1 cellular context compared by ENCODE assay signal in genomic region chr5:145829708-145830361, GRCh38.
TF ChIP-seq lines count a peak whose summit lies in the region.

No MANE protein-coding gene starts in this region.

TF ChIP-seq in K562, 482 proteins besides CTCF, POLR2A, EP300 and RAD21 (continued from another document):
- TF ChIP-seq SIN3A (IDR thresholded peaks at IDR 0.05; ENCODE audit: borderline replicate concordance in 2 of 2, control insufficient read depth in 1 of 2, low read depth in 2 of 2, low read length in 2 of 2) = no peak
- TF ChIP-seq ZKSCAN1 (IDR thresholded peaks at IDR 0.05; ENCODE audit: low read depth, low read length) = peak; percentile 60; the same call in 1 of the 2 replicates
- no peak for TF ChIP-seq GTF2F1 (IDR thresholded peaks at IDR 0.05; ENCODE audit: low read depth, low read length)
- peak; percentile 25; the same call in 1 of the 2 replicates for TF ChIP-seq CBFA2T3 (IDR thresholded peaks at IDR 0.05)
- no peak for TF ChIP-seq HLTF (IDR thresholded peaks at IDR 0.05)
- TF ChIP-seq TFAM (CRISPR knock-in tag; conservative IDR thresholded peaks at IDR 0.05) = no peak
- TF ChIP-seq ZC3H4 (CRISPR knock-in tag; IDR thresholded peaks at IDR 0.05; ENCODE audit: borderline replicate concordance) = no peak
- no peak for TF ChIP-seq MCM2 (IDR thresholded peaks at IDR 0.05; ENCODE audit: low read depth)
- peak; percentile 60; the same call in 1 of the 2 replicates for TF ChIP-seq ZNF24 (IDR thresholded peaks at IDR 0.05)
- TF ChIP-seq PBX2 (CRISPR knock-in tag; IDR thresholded peaks at IDR 0.05; ENCODE audit: low read depth) = no peak
- TF ChIP-seq PBX2 (tag; conservative IDR thresholded peaks at IDR 0.05; ENCODE audit: low read depth) = peak; percentile 26; the same call in 1 of the 2 replicates
- TF ChIP-seq PTRF (tag; IDR thresholded peaks at IDR 0.05) = no peak
- no peak for TF ChIP-seq ZNF444 (CRISPR knock-in tag; IDR thresholded peaks at IDR 0.05)
- no peak for TF ChIP-seq KDM4B (IDR thresholded peaks at IDR 0.05; ENCODE audit: borderline replicate concordance in 2 of 2, low read depth in 1 of 2)
- TF ChIP-seq ARID3A (IDR thresholded peaks at IDR 0.05; ENCODE audit: borderline replicate concordance, low read depth, low read length) = no peak
